ENCODE assay signal across 8 cellular contexts in genomic region chrX:154620763-154621414, GRCh38. TPM values are rescaled to one million over a fixed set of nuclear protein-coding genes. Genes with fewer than 3 reads are reported as not detected.
"Had no signal": no experiment of that assay in that cellular context is flagged by ENCODE, and none has a peak within 500 bp of the region (broad histone marks: within the 10 kb centered on the region; RNA-seq: fewer than 3 reads in every experiment).

No MANE protein-coding gene starts in this region.

RNA-seq across cellular contexts. Expression of gene CTAG1B, which starts 1.8 kb away (rescaled TPM):
- total RNA-seq: activated CD8-positive, alpha-beta T cell treated with anti-CD3 and anti-CD28 coated beads, Interleukin-2, amount 10 ng/mL, durations not matched to agents 7 days and 5 days; body of pancreas; lower leg skin; mesenteric fat pad; omental fat pad; sigmoid colon; T-helper 17 cell; thyroid gland had no signal
- polyA plus RNA-seq: sigmoid colon had no signal

RNA-seq across cellular contexts. Expression of gene CTAG2, which starts 32.5 kb away (rescaled TPM):
- total RNA-seq: activated CD8-positive, alpha-beta T cell treated with anti-CD3 and anti-CD28 coated beads, Interleukin-2, amount 10 ng/mL, durations not matched to agents 7 days and 5 days; body of pancreas; lower leg skin; mesenteric fat pad; omental fat pad; sigmoid colon; T-helper 17 cell; thyroid gland had no signal

RNA-seq across cellular contexts. Expression of gene CTAG1A, which starts 36.0 kb away (rescaled TPM):
- total RNA-seq: activated CD8-positive, alpha-beta T cell treated with anti-CD3 and anti-CD28 coated beads, Interleukin-2, amount 10 ng/mL, durations not matched to agents 7 days and 5 days; body of pancreas; lower leg skin; mesenteric fat pad; omental fat pad; T-helper 17 cell; thyroid gland had no signal
- polyA plus RNA-seq: sigmoid colon had no signal
